In the genomic region with DNA sequence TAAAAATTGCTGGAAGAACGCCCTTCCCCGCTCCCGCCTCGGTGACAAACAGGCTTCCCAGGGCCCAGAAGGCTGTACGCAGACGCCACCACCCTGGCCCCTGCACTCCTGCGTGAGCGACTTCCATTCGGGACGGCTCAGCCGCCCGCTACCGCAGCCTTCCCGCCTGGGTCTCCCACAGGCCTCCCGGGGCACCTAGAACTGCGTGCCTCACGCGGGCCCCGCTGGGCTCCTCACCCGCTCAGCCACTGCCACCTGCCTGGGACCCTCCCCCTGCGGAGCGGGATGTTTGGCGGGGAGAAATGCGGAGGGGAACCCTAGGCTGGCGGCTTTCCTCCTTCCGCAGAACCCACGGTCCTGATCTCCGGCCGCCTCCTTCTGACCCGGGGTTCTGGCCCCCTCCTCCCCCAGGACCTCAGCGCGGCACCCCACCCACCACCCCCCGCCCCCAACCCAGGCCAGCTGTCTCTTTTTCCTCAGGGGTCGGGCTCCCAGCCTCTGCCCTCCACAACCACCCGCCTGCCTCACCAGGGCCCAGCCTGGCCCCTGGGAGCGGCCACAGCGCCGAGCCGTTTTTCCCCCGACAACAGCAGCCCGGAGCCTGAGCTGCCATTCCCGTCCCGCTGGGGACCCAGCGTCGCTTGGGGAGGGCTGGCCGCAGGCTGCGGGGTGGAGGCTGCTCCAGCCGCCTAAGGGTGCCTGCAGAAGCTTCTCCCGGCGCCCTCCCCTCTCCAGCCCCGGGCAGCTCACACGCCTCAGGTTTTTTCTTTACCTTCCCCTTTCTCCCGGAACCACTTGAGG, we compare ENCODE assay signal across 8 cellular contexts. TPM values are rescaled to one million over a fixed set of nuclear protein-coding genes. Genes with fewer than 3 reads are reported as not detected.
DNase-seq lines count a peak whose midpoint lies in the region; ATAC-seq and TF ChIP-seq lines count a peak whose summit lies in the region.

No MANE protein-coding gene starts in this region.

- no peak overlapping the region for H3K27ac ChIP-seq in CD4-positive, alpha-beta T cell (ENCODE audit: low read depth, low read length)

- H3K36me3 Mint-ChIP-seq in CD4-positive, alpha-beta T cell (ENCODE audit: low read depth): no peaks in the 10 kb centered on the region
- no peaks in the 10 kb centered on the region for H3K36me3 Mint-ChIP-seq in activated naive CD4-positive, alpha-beta T cell treated with anti-CD3 and anti-CD28 coated beads, Interleukin-2, amount 10 ng/mL, durations not matched to agents 7 days and 5 days
- no peaks in the 10 kb centered on the region for H3K36me3 Mint-ChIP-seq in nephron (ENCODE audit: low read depth)

- CTCF ChIA-PET in CD4-positive, alpha-beta T cell (lab: Charles Lee): interaction anchor here (1.0 kb wide), 1 partner anchor 18 kb away, joined by 4 read pairs; no protein-coding TSS in a partner anchor
- CTCF ChIA-PET in activated naive CD4-positive, alpha-beta T cell treated with anti-CD3 and anti-CD28 coated beads, Interleukin-2, amount 10 ng/mL, durations not matched to agents 7 days and 5 days (lab: Charles Lee): interaction anchor here (1.5 to 3.3 kb wide), 2 partner anchors 17 to 19 kb away, joined by 3 to 10 read pairs; no protein-coding TSS in a partner anchor

- H3K27me3 ChIP-seq in CD4-positive, alpha-beta T cell (ENCODE audit: control insufficient read depth, insufficient read depth, low read length): no peaks in the 10 kb centered on the region

- TF ChIP-seq CTCF in CD4-positive, alpha-beta T cell (IDR thresholded peaks at IDR 0.05): no peak
- TF ChIP-seq CTCF in nephron (IDR thresholded peaks at IDR 0.05; ENCODE audit: unreplicated experiment in 3 of 3): no peak

- H3K27ac Mint-ChIP-seq in CD4-positive, alpha-beta T cell: no peak overlapping the region
- H3K27ac Mint-ChIP-seq in activated naive CD4-positive, alpha-beta T cell treated with anti-CD3 and anti-CD28 coated beads, Interleukin-2, amount 10 ng/mL, durations not matched to agents 7 days and 5 days: no peak overlapping the region
- H3K27ac Mint-ChIP-seq in nephron: peak overlapping the region in 1 of 3 experiments; percentile 76

- no peaks in the 10 kb centered on the region for H3K9me3 ChIP-seq in CD4-positive, alpha-beta T cell (ENCODE audit: control insufficient read depth, low read length)

- H3K4me1 Mint-ChIP-seq in CD4-positive, alpha-beta T cell (ENCODE audit: low read depth): peaks cover 5% of the 10 kb centered on the region
- H3K4me1 Mint-ChIP-seq in activated naive CD4-positive, alpha-beta T cell treated with anti-CD3 and anti-CD28 coated beads, Interleukin-2, amount 10 ng/mL, durations not matched to agents 7 days and 5 days: peaks cover 10% of the 10 kb centered on the region
- no peaks in the 10 kb centered on the region for H3K4me1 Mint-ChIP-seq in nephron

- POLR2A ChIA-PET in CD4-positive, alpha-beta T cell (lab: Charles Lee): interaction anchor here (0.7 to 2.7 kb wide), 4 partner anchors 17 to 106 kb away, joined by 3 to 15 read pairs (median 3); no protein-coding TSS in a partner anchor

- peak overlapping the region; percentile 82 for H3K4me3 Mint-ChIP-seq in CD4-positive, alpha-beta T cell
- H3K4me3 Mint-ChIP-seq in activated naive CD4-positive, alpha-beta T cell treated with anti-CD3 and anti-CD28 coated beads, Interleukin-2, amount 10 ng/mL, durations not matched to agents 7 days and 5 days: peak overlapping the region; percentile 66
- H3K4me3 Mint-ChIP-seq in nephron: peak overlapping the region; percentile 76 to 88 (median 84)

- H3K27me3 Mint-ChIP-seq in CD4-positive, alpha-beta T cell: no peaks in the 10 kb centered on the region
- peaks cover 44% of the 10 kb centered on the region for H3K27me3 Mint-ChIP-seq in activated naive CD4-positive, alpha-beta T cell treated with anti-CD3 and anti-CD28 coated beads, Interleukin-2, amount 10 ng/mL, durations not matched to agents 7 days and 5 days
- H3K27me3 Mint-ChIP-seq in nephron (ENCODE audit: low read depth): no peaks in the 10 kb centered on the region

- peak in 4 of 10 experiments; percentile 5 to 40 (median 10) for DNase-seq in CD4-positive, alpha-beta T cell
- DNase-seq in M059J (ENCODE audit: low read depth): peak; percentile 34
- DNase-seq in activated naive CD4-positive, alpha-beta T cell treated with anti-CD3 and anti-CD28 coated beads, Interleukin-2, amount 10 ng/mL, durations not matched to agents 7 days and 5 days: peak; percentile 31
- DNase-seq in germinal center (ENCODE audit: low spot score): peak; percentile 22
- no peak for DNase-seq in GM19240 (ENCODE audit: insufficient read length, low spot score)
- DNase-seq in SHP77 treated with DMSO at 0.1 percent for 48 hours (lab: John Stamatoyannopoulos, UW): no peak

- peak; percentile 74 for ATAC-seq in CD4-positive, alpha-beta T cell (ENCODE audit: poor library complexity)
- no peak for ATAC-seq in HG03571 (IDR thresholded peaks at IDR 0.05; ENCODE audit: unreplicated experiment)

- no peaks in the 10 kb centered on the region for H3K9me3 Mint-ChIP-seq in CD4-positive, alpha-beta T cell
- no peaks in the 10 kb centered on the region for H3K9me3 Mint-ChIP-seq in activated naive CD4-positive, alpha-beta T cell treated with anti-CD3 and anti-CD28 coated beads, Interleukin-2, amount 10 ng/mL, durations not matched to agents 7 days and 5 days
- no peaks in the 10 kb centered on the region for H3K9me3 Mint-ChIP-seq in nephron

- intact Hi-C loops in CD4-positive, alpha-beta T cell (cut with DNase I, micrococcal nuclease): no loop called here

RNA-seq across cellular contexts. Expression of a gene that starts 27.6 kb away (rescaled TPM):
- 100 to 1,000 TPM; 113 to 121 TPM for total RNA-seq in CD4-positive, alpha-beta T cell
- 109 and 116 TPM in 2 replicates for total RNA-seq in M059J (2014; rRNA removed; shearing (Covaris generic))

RNA-seq across cellular contexts. Expression of a gene that starts 47.8 kb away (rescaled TPM):
- total RNA-seq in CD4-positive, alpha-beta T cell: 10 to 100 TPM; 67.7 to 72.6 TPM
- total RNA-seq in M059J (2014; rRNA removed; shearing (Covaris generic)): 677 and 838 TPM in 2 replicates

Comparison
In these comparisons a context has a peak if more than half of its experiments do, and no peak if none do; other contexts are left out.
1. DNase-seq: peak in M059J (single experiment), activated naive CD4-positive, alpha-beta T cell treated with anti-CD3 and anti-CD28 coated beads, Interleukin-2, amount 10 ng/mL, durations not matched to agents 7 days and 5 days (single experiment) and germinal center (single experiment); none in GM19240 (single experiment) and SHP77 treated with DMSO at 0.1 percent for 48 hours (single experiment).
2. Peak in every context shown above with its lines, with median percentiles within 50 percentile points of each other: H3K4me3 Mint-ChIP-seq.